ENCODE assay signal across 1 cellular context in genomic region chr15:45200799-45201556, GRCh38.
A peak's percentile ranks its signal among the peaks of the same experiment; 100 is the strongest.
TF ChIP-seq lines count a peak whose summit lies in the region.

No MANE protein-coding gene starts in this region.

TF ChIP-seq in K562, 482 proteins besides CTCF, POLR2A, EP300 and RAD21 (continued from another document and continues in another):
- TF ChIP-seq NR0B1 (IDR thresholded peaks at IDR 0.05; ENCODE audit: partially characterized antibody) (no peak), TRIM25 (IDR thresholded peaks at IDR 0.05; ENCODE audit: borderline replicate concordance) (no peak), JUN (IDR thresholded peaks at IDR 0.05; ENCODE audit: borderline replicate concordance, low read depth, low read length) (peak; percentile 64; the same call in 1 of the 2 replicates), JUN (CRISPR knock-in tag; IDR thresholded peaks at IDR 0.05; ENCODE audit: borderline replicate concordance) (no peak), CSDE1 (IDR thresholded peaks at IDR 0.05) (peak in 1 of 2 experiments; percentile 83; a peak in 2 of 4 replicates), ZNF639 (CRISPR knock-in tag; conservative IDR thresholded peaks at IDR 0.05 in 1 of 2, IDR thresholded peaks at IDR 0.05 in 1 of 2) (no peak), ZBTB34 (CRISPR knock-in tag; IDR thresholded peaks at IDR 0.05) (no peak), ZKSCAN8 (CRISPR knock-in tag; IDR thresholded peaks at IDR 0.05) (no peak), ZNF24 (IDR thresholded peaks at IDR 0.05) (peak; percentile 60; the same call in 1 of the 2 replicates), EWSR1 (IDR thresholded peaks at IDR 0.05; ENCODE audit: borderline replicate concordance, low read depth, partially characterized antibody) (no peak), ZBTB43 (CRISPR knock-in tag; IDR thresholded peaks at IDR 0.05) (no peak), MNT (conservative IDR thresholded peaks at IDR 0.05) (peak in 1 of 2 experiments; percentile 13; a peak in 1 of 4 replicates), MITF (IDR thresholded peaks at IDR 0.05) (no peak), HDAC8 (tag; IDR thresholded peaks at IDR 0.05) (no peak), NFATC3 (IDR thresholded peaks at IDR 0.05) (no peak), SIN3A (IDR thresholded peaks at IDR 0.05; ENCODE audit: borderline replicate concordance in 2 of 2, control insufficient read depth in 1 of 2, low read depth in 2 of 2, low read length in 2 of 2) (0 out of 4 replicates have a peak, but pooled peaks of 1 of the 2 experiments have one; percentile 3), PHF20 (IDR thresholded peaks at IDR 0.05; ENCODE audit: partially characterized antibody) (peak; percentile 36), NUFIP1 (IDR thresholded peaks at IDR 0.05; ENCODE audit: partially characterized antibody) (peak; percentile 71), SUPT5H (IDR thresholded peaks at IDR 0.05) (0 out of 2 replicates have a peak, but pooled peaks have one; percentile 6), TFAP4 (CRISPR knock-in tag; IDR thresholded peaks at IDR 0.05; ENCODE audit: borderline replicate concordance) (peak; percentile 87), UBTF (IDR thresholded peaks at IDR 0.05; ENCODE audit: borderline replicate concordance in 1 of 2, low read depth in 2 of 2, low read length in 2 of 2) (0 out of 4 replicates have a peak, but pooled peaks of 1 of the 2 experiments have one; percentile 37), BRD4 (IDR thresholded peaks at IDR 0.05) (0 out of 2 replicates have a peak, but pooled peaks have one; percentile 19), NCOA2 (IDR thresholded peaks at IDR 0.05; ENCODE audit: partially characterized antibody in 2 of 2) (peak in 1 of 2 experiments; percentile 57), ZNF785 (CRISPR knock-in tag; IDR thresholded peaks at IDR 0.05) (no peak), TRIM28 (IDR thresholded peaks at IDR 0.05) (0 out of 2 replicates have a peak, but pooled peaks have one; percentile 13), FOXP1 (CRISPR knock-in tag; IDR thresholded peaks at IDR 0.05) (peak; percentile 63; the same call in 1 of the 2 replicates), NCOA4 (IDR thresholded peaks at IDR 0.05; ENCODE audit: partially characterized antibody) (no peak), ZNF740 (CRISPR knock-in tag; IDR thresholded peaks at IDR 0.05) (0 out of 2 replicates have a peak, but pooled peaks have one; percentile 31), ZNF740 (tag; IDR thresholded peaks at IDR 0.05) (no peak), PHF8 (IDR thresholded peaks at IDR 0.05; ENCODE audit: borderline replicate concordance, low read length) (peak; percentile 52; the same call in 1 of the 2 replicates), GTF2E2 (tag; IDR thresholded peaks at IDR 0.05) (no peak), SMARCE1 (IDR thresholded peaks at IDR 0.05) (no peak), TRIM24 (IDR thresholded peaks at IDR 0.05) (peak in 1 of 2 experiments; percentile 66; a peak in 2 of 4 replicates), POLR3A (IDR thresholded peaks at IDR 0.05; ENCODE audit: borderline replicate concordance, extremely low read depth, insufficient read depth, insufficient read length) (peak; percentile 93), RBM15 (IDR thresholded peaks at IDR 0.05; ENCODE audit: insufficient read depth, low read length) (no peak), DEAF1 (CRISPR knock-in tag; IDR thresholded peaks at IDR 0.05) (no peak), ILF3 (IDR thresholded peaks at IDR 0.05; ENCODE audit: borderline replicate concordance) (0 out of 2 replicates have a peak, but pooled peaks have one; percentile 19), ZBED1 (IDR thresholded peaks at IDR 0.05) (no peak), MIER1 (IDR thresholded peaks at IDR 0.05; ENCODE audit: low read depth) (no peak), E2F4 (CRISPR knock-in tag; IDR thresholded peaks at IDR 0.05; ENCODE audit: low read depth) (peak; percentile 51; the same call in 1 of the 2 replicates), YY1 (IDR thresholded peaks at IDR 0.05; ENCODE audit: borderline replicate concordance in 1 of 3, control insufficient read depth in 1 of 3, extremely low read depth in 1 of 3, insufficient read depth in 3 of 3, insufficient read length in 1 of 3, insufficient replicate concordance in 2 of 3, low read depth in 1 of 3, low read length in 2 of 3) (peak; percentile 48 to 88 (median 76)), BDP1 (IDR thresholded peaks at IDR 0.05; ENCODE audit: insufficient read depth, insufficient read length) (peak; percentile 73), NFIC (IDR thresholded peaks at IDR 0.05) (peak; percentile 80)
